In the genomic region with DNA sequence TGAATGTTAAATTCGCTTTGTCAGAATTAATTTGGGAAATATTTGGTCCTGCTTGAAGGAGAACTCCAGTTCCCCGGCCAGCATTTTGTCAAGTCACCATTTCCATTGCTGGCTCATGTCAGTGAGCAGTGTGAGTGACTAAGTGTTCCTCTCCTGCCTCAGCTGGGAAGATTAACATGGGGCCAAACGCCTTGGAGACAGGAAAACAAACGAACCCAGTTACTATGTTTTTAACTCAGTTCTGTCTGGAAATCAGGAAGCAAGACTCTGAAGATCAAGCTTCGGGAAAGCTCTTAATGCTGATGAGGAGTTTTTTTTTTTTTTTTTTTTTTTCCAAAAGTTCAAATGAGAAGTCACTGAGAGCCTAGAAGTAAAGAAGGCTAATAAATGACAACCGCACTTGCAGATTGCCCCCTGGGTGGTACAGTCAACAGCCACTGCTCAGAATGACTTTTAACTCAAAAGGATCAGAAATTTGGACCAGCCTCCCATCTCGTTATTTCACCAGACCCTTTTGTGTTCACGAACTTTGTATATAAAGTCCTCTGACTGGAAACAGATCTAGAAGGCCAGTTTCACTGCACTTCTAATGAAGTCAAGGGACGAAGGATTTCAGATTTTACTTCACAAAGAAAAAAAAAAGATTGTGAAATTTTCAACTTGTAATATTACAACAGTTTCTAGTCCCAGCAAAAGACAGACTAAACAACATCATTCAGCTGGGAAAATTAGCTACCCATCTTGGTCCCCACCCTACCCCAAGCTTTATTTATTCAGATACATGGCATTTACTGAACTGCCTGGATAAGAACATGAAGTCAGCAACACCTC, we compare ENCODE assay signal across 8 cellular contexts.
DNase-seq lines count a peak whose midpoint lies in the region; ATAC-seq and TF ChIP-seq lines count a peak whose summit lies in the region.

No MANE protein-coding gene starts in this region.

- H2AFZ ChIP-seq in PC-3 (ENCODE audit: low read length), result no peak overlapping the region

- H3K9me2 ChIP-seq in PC-3 (replicated peaks; ENCODE audit: low read length), result no peaks in the 10 kb centered on the region

- no TSS peak for BruUV-seq in PC-3 (replicated peaks; lab: Mats Ljungman, UMichigan)

- WGBS in esophagus muscularis mucosa, result 8% methylated on average over 9 of the region's 9 CpGs

- no peak overlapping the region for H3K4me3 ChIP-seq in PC-3 (ENCODE audit: low read length)
- H3K4me3 ChIP-seq in esophagus muscularis mucosa, result peak overlapping the region in 3 of 4 donors; percentile 28 to 34 (median 29)
- H3K4me3 ChIP-seq in mucosa of stomach (ENCODE audit: low read length), result no peak overlapping the region

- POLR2A ChIA-PET in PC-3 (lab: Charles Lee; ENCODE audit: unreplicated experiment), result no interaction called here

- no peaks in the 10 kb centered on the region for H3K36me3 ChIP-seq in PC-3 (ENCODE audit: low read depth, low read length)
- no peaks in the 10 kb centered on the region for H3K36me3 ChIP-seq in esophagus muscularis mucosa
- H3K36me3 ChIP-seq in mucosa of stomach (ENCODE audit: control insufficient read depth, insufficient read depth, low read length), result no peaks in the 10 kb centered on the region

- H3K9me3 ChIP-seq in PC-3 (ENCODE audit: low read length) (no peaks in the 10 kb centered on the region), esophagus muscularis mucosa (no peaks in the 10 kb centered on the region), mucosa of stomach (ENCODE audit: control insufficient read depth, low read length) (no peaks in the 10 kb centered on the region)

- H3K79me2 ChIP-seq in PC-3 (ENCODE audit: low read length), result peaks cover 21% of the 10 kb centered on the region

- H3K27me3 ChIP-seq in PC-3 (ENCODE audit: low read length) (no peaks in the 10 kb centered on the region), esophagus muscularis mucosa (no peaks in the 10 kb centered on the region), mucosa of stomach (ENCODE audit: control insufficient read depth, insufficient read depth, low read length) (no peaks in the 10 kb centered on the region)

- H3K4me1 ChIP-seq in PC-3 (ENCODE audit: insufficient read depth, low read length), result peaks cover 40% of the 10 kb centered on the region
- peaks cover 50 to 83% (median 71%) of the 10 kb centered on the region in 4 donors for H3K4me1 ChIP-seq in esophagus muscularis mucosa
- peaks cover 43% of the 10 kb centered on the region for H3K4me1 ChIP-seq in mucosa of stomach (ENCODE audit: control insufficient read depth, insufficient read depth, low read length)

- H3K27ac ChIP-seq in PC-3 (ENCODE audit: low read length) (peak overlapping the region; percentile 93), esophagus muscularis mucosa (replicated peaks in 1 of 4) (peak overlapping the region; percentile 80 to 90 (median 83))

- TF ChIP-seq POLR2A in esophagus muscularis mucosa (IDR thresholded peaks at IDR 0.05; ENCODE audit: low read depth), result no peak

- DNase-seq in ACHN, result peak; percentile 70
- DNase-seq in PC-3, result peak; percentile 52
- DNase-seq in esophagus muscularis mucosa (ENCODE audit: extremely low spot score), result no peak
- no peak for DNase-seq in stimulated activated naive CD4-positive, alpha-beta T cell treated with Interleukin-2 at 50 U/mL for 16 hours (lab: John Stamatoyannopoulos, UW)
- DNase-seq in SK-N-DZ (ENCODE audit: low spot score), result no peak
- no peak for DNase-seq in NCI-H524 (lab: John Stamatoyannopoulos, UW)
- DNase-seq in T-helper 1 cell, result no peak

- in situ Hi-C loops in ACHN (cut with HindIII; ENCODE audit: low pct_ligation_motif_present, low pct_unique_long_range_greater_than_20kb, low sequenced_read_pairs), result loop anchor here (25.0 kb wide), 1 partner anchor 110 kb away; a partner anchor contains a TSS

- H3K9ac ChIP-seq in PC-3 (ENCODE audit: low read length) (peak overlapping the region; percentile 65; the same call in 1 of the 2 replicates), mucosa of stomach (ENCODE audit: low read length) (peak overlapping the region; percentile 28)

- ATAC-seq in PC-3, result no peak

- TF ChIP-seq CTCF in PC-3 (conservative IDR thresholded peaks at IDR 0.05; ENCODE audit: low read depth, low read length) (no peak), esophagus muscularis mucosa (IDR thresholded peaks at IDR 0.05) (no peak)

- no peaks in the 10 kb centered on the region for H4K20me1 ChIP-seq in PC-3 (ENCODE audit: low read length)

- TF ChIP-seq EP300 in esophagus muscularis mucosa (IDR thresholded peaks at IDR 0.05), result no peak

- no peaks in the 10 kb centered on the region for H3F3A ChIP-seq in PC-3 (ENCODE audit: low read length, unreplicated experiment)

- intact Hi-C loops in PC-3 (cut with micrococcal nuclease), result loop anchor here (2.0 kb wide), 1 partner anchor 166 kb away; a partner anchor contains a TSS
- intact Hi-C loops in esophagus muscularis mucosa (cut with DNase I), result no loop called here

- CTCF ChIA-PET in PC-3 (lab: Charles Lee), result no interaction called here

- peak overlapping the region; percentile 73; the same call in 1 of the 2 replicates for H3K4me2 ChIP-seq in PC-3 (ENCODE audit: low read length)

Comparison
In these comparisons a context has a peak if more than half of its experiments do, and no peak if none do; other contexts are left out.
1. DNase-seq: peak in ACHN (single experiment) and PC-3 (single experiment); none in esophagus muscularis mucosa (single experiment), stimulated activated naive CD4-positive, alpha-beta T cell treated with Interleukin-2 at 50 U/mL for 16 hours (single experiment), SK-N-DZ (single experiment), NCI-H524 (0 of 2) and T-helper 1 cell (0 of 5).
2. H3K4me3 ChIP-seq: peak in esophagus muscularis mucosa (3 of 4); none in PC-3 (single experiment) and mucosa of stomach (single experiment).